19 cellular contexts compared by ENCODE assay signal in genomic region chrX:19613645-19614323, GRCh38.
DNase-seq lines count a peak whose midpoint lies in the region; ATAC-seq and TF ChIP-seq lines count a peak whose summit lies in the region.
"Had no signal": no experiment of that assay in that cellular context is flagged by ENCODE, and none has a peak within 500 bp of the region (broad histone marks: within the 10 kb centered on the region; RNA-seq: fewer than 3 reads in every experiment).

No MANE protein-coding gene starts in this region.

- H3K4ac ChIP-seq in neuronal stem cell (ENCODE audit: low read length) = no peak overlapping the region

- intact Hi-C loops in heart right ventricle (cut with DNase I) (no loop called here), prostate gland (cut with DNase I) (no loop called here)

- H3K4me2 ChIP-seq in neuronal stem cell (ENCODE audit: insufficient read depth, low read length, poor library complexity, severe bottlenecking) = no peak overlapping the region

- H3K9me3 ChIP-seq in heart right ventricle (no peaks in the 10 kb centered on the region), prostate gland (no peaks in the 10 kb centered on the region), neuronal stem cell (replicated peaks in 1 of 2; ENCODE audit: control insufficient read depth in 2 of 2, insufficient read depth in 1 of 2, low read depth in 1 of 2, low read length in 2 of 2) (no peaks in the 10 kb centered on the region)
- H3K9me3 ChIP-seq: MG63, upper lobe of left lung had no signal

- H3K79me1 ChIP-seq in neuronal stem cell (ENCODE audit: low read depth, low read length) = no peaks in the 10 kb centered on the region

- TF ChIP-seq CTCF in heart right ventricle (IDR thresholded peaks at IDR 0.05) (no peak), prostate gland (IDR thresholded peaks at IDR 0.05) (no peak)

- WGBS in heart right ventricle, 2 donors = 27 to 41% methylated on average over 14 of the region's 14 CpGs
- WGBS in prostate gland = 46% methylated on average over 10 of the region's 14 CpGs
- no CpG with 5 or more reads among the region's 14 CpGs for WGBS in neuronal stem cell (ENCODE audit: extremely low coverage in 2 of 2, insufficient read length in 2 of 2, insufficient replicate concordance in 1 of 2), 2 donors

- H2BK120ac ChIP-seq in neuronal stem cell (ENCODE audit: low read depth, low read length) = no peak overlapping the region

- ATAC-seq in heart right ventricle (peak; percentile 61 to 86 (median 82)), HG03159 (IDR thresholded peaks at IDR 0.05; ENCODE audit: unreplicated experiment) (no peak)
- ATAC-seq: activated CD8-positive, alpha-beta memory T cell treated with anti-CD3 and anti-CD28 coated beads, Interleukin-2, amount 10 ng/mL, durations not matched to agents 7 days and 5 days; HCT116; Panc1 had no signal

- H3K18ac ChIP-seq in neuronal stem cell (ENCODE audit: low read length) = no peak overlapping the region

- no peak overlapping the region for H4K91ac ChIP-seq in neuronal stem cell (ENCODE audit: low read depth, low read length, poor library complexity)

- H3K4me3 ChIP-seq in heart right ventricle (no peak overlapping the region), prostate gland (no peak overlapping the region), neuronal stem cell (ENCODE audit: low read length in 2 of 2) (no peak overlapping the region)
- H3K4me3 ChIP-seq: dorsolateral prefrontal cortex, MG63, upper lobe of left lung had no signal

- H2AK5ac ChIP-seq in neuronal stem cell (ENCODE audit: low read depth, low read length) = no peak overlapping the region

- no peak overlapping the region for H4K8ac ChIP-seq in neuronal stem cell (ENCODE audit: low read depth, low read length)

- no peak overlapping the region for H2BK15ac ChIP-seq in neuronal stem cell (ENCODE audit: low read length)

- H3K27ac ChIP-seq in heart right ventricle (peak overlapping the region in 2 of 10 donors; percentile 19 to 22), prostate gland (no peak overlapping the region), neuronal stem cell (replicated peaks; ENCODE audit: low read length) (no peak overlapping the region)

- no peak for TF ChIP-seq POLR2A in prostate gland (IDR thresholded peaks at IDR 0.05)

- no peak overlapping the region for H2AFZ ChIP-seq in neuronal stem cell (ENCODE audit: low read length)

- peak; percentile 61 for DNase-seq in NCI-H1436 (lab: John Stamatoyannopoulos, UW)
- no peak for DNase-seq in NCI-H1436 treated with DMSO at 0.1 percent for 48 hours (lab: John Stamatoyannopoulos, UW)
- peak; percentile 8 for DNase-seq in NCI-H128 (lab: John Stamatoyannopoulos, UW; ENCODE audit: unreplicated experiment)
- peak in 1 of 2 donors; percentile 24 for DNase-seq in heart right ventricle
- DNase-seq in prostate gland (ENCODE audit: low spot score) = peak; percentile 6
- no peak for DNase-seq in NCI-H146 treated with DMSO at 0.1 percent for 48 hours (lab: John Stamatoyannopoulos, UW; ENCODE audit: unreplicated experiment)
- no peak for DNase-seq in neuronal stem cell (ENCODE audit: low spot score)
- DNase-seq: activated CD4-positive, alpha-beta T cell treated with anti-CD3 and anti-CD28 coated beads, Interleukin-2, amount 10 ng/mL, durations not matched to agents 7 days and 5 days; activated CD8-positive, alpha-beta memory T cell treated with anti-CD3 and anti-CD28 coated beads, Interleukin-2, amount 10 ng/mL, durations not matched to agents 7 days and 5 days; aorta; central memory CD4-positive, alpha-beta T cell; DMS53; MG63; NK-92 treated with Interleukin-12 subunit alpha and Interleukin-12 subunit beta, amount 100 ng/mL, for 24 hours had no signal

- no peak overlapping the region for H2BK5ac ChIP-seq in neuronal stem cell (ENCODE audit: low read length)

- H3K9ac ChIP-seq in neuronal stem cell (ENCODE audit: low read depth, low read length, poor library complexity) = no peak overlapping the region

- H3K36me3 ChIP-seq in heart right ventricle (no peaks in the 10 kb centered on the region), prostate gland (no peaks in the 10 kb centered on the region), neuronal stem cell (replicated peaks in 1 of 2; ENCODE audit: control insufficient read depth in 2 of 2, insufficient read depth in 2 of 2, low read length in 2 of 2) (no peaks in the 10 kb centered on the region)
- H3K36me3 ChIP-seq: MG63, upper lobe of left lung had no signal

- H3K23ac ChIP-seq in neuronal stem cell (ENCODE audit: low read depth, low read length, poor library complexity) = no peak overlapping the region

- no peak overlapping the region for H3K14ac ChIP-seq in neuronal stem cell (ENCODE audit: low read length)

- H3K27me3 ChIP-seq in heart right ventricle (peaks cover 0 to 8% (median 0%) of the 10 kb centered on the region in 7 donors), prostate gland (replicated peaks; ENCODE audit: insufficient read depth) (no peaks in the 10 kb centered on the region), neuronal stem cell (ENCODE audit: control insufficient read depth in 3 of 3, insufficient read depth in 3 of 3, low read depth in 1 of 3, low read length in 3 of 3) (no peaks in the 10 kb centered on the region)
- H3K27me3 ChIP-seq: MG63, upper lobe of left lung had no signal

- H2BK12ac ChIP-seq in neuronal stem cell (ENCODE audit: low read length) = no peak overlapping the region

- peaks cover 0 to 28% (median 7%) of the 10 kb centered on the region in 9 donors for H3K4me1 ChIP-seq in heart right ventricle
- H3K4me1 ChIP-seq in prostate gland (replicated peaks) = no peaks in the 10 kb centered on the region
- H3K4me1 ChIP-seq in neuronal stem cell (ENCODE audit: control insufficient read depth in 2 of 2, insufficient read depth in 1 of 2, low read depth in 1 of 2, low read length in 2 of 2) = no peaks in the 10 kb centered on the region

Comparison
In these comparisons a context has a peak if more than half of its experiments do, and no peak if none do; other contexts are left out.
1. DNase-seq: peak in NCI-H1436 (single experiment), NCI-H128 (single experiment) and prostate gland (single experiment); none in NCI-H1436 treated with DMSO at 0.1 percent for 48 hours (single experiment), NCI-H146 treated with DMSO at 0.1 percent for 48 hours (single experiment) and neuronal stem cell (single experiment).